In genomic region chr17:42113293-42114069, GRCh38 we compare ENCODE assay signal across 10 cellular contexts. TPM values are rescaled to one million over a fixed set of nuclear protein-coding genes. Genes with fewer than 3 reads are reported as not detected.
DNase-seq lines count a peak whose midpoint lies in the region; ATAC-seq and TF ChIP-seq lines count a peak whose summit lies in the region.
"Had no signal": no experiment of that assay in that cellular context is flagged by ENCODE, and none has a peak within 500 bp of the region (broad histone marks: within the 10 kb centered on the region; RNA-seq: fewer than 3 reads in every experiment).

No MANE protein-coding gene starts in this region.

- H3K4me3 Mint-ChIP-seq in activated T-cell treated with anti-CD3 and anti-CD28 coated beads, Interleukin-2, amount 50 U/mL, for 24 hours: no peak overlapping the region
- H3K4me3 Mint-ChIP-seq in activated T-cell treated with anti-CD3 and anti-CD28 coated beads, Interleukin-2, amount 50 U/mL, for 72 hours: no peak overlapping the region
- peak overlapping the region; percentile 85 for H3K4me3 Mint-ChIP-seq in activated naive CD8-positive, alpha-beta T cell treated with anti-CD3 and anti-CD28 coated beads, Interleukin-2, amount 50 U/mL, for 24 hours

- no peaks in the 10 kb centered on the region for H3K27me3 ChIP-seq in lower lobe of right lung (ENCODE audit: low read depth)
- H3K27me3 ChIP-seq in thyroid gland: no peaks in the 10 kb centered on the region

- no peaks in the 10 kb centered on the region for H3K9me3 Mint-ChIP-seq in activated T-cell treated with anti-CD3 and anti-CD28 coated beads, Interleukin-2, amount 50 U/mL, for 24 hours
- no peaks in the 10 kb centered on the region for H3K9me3 Mint-ChIP-seq in activated T-cell treated with anti-CD3 and anti-CD28 coated beads, Interleukin-2, amount 50 U/mL, for 72 hours
- H3K9me3 Mint-ChIP-seq in activated naive CD8-positive, alpha-beta T cell treated with anti-CD3 and anti-CD28 coated beads, Interleukin-2, amount 50 U/mL, for 24 hours: no peaks in the 10 kb centered on the region

- DNase-seq in activated T-cell treated with anti-CD3 and anti-CD28 coated beads, Interleukin-2, amount 50 U/mL, for 24 hours: no peak
- no peak for DNase-seq in activated T-cell treated with anti-CD3 and anti-CD28 coated beads, Interleukin-2, amount 50 U/mL, for 72 hours
- no peak for DNase-seq in activated naive CD8-positive, alpha-beta T cell treated with anti-CD3 and anti-CD28 coated beads, Interleukin-2, amount 50 U/mL, for 24 hours
- DNase-seq in lower lobe of right lung: no peak
- no peak for DNase-seq in thyroid gland
- no peak for DNase-seq in activated gamma-delta T cell treated with Interleukin-2 at 50 U/mL for 16 hours
- DNase-seq: NCI-H1930, SK-N-SH had no signal

- intact Hi-C loops in lower lobe of right lung (cut with DNase I) (loop anchor here (10.0 kb wide), 1 partner anchor 149 kb away; the partner anchor contains the start of gene CNP), thyroid gland (cut with DNase I) (no loop called here)

- H3K27me3 Mint-ChIP-seq in activated T-cell treated with anti-CD3 and anti-CD28 coated beads, Interleukin-2, amount 50 U/mL, for 24 hours: no peaks in the 10 kb centered on the region
- no peaks in the 10 kb centered on the region for H3K27me3 Mint-ChIP-seq in activated T-cell treated with anti-CD3 and anti-CD28 coated beads, Interleukin-2, amount 50 U/mL, for 72 hours (ENCODE audit: low read depth)
- H3K27me3 Mint-ChIP-seq in activated naive CD8-positive, alpha-beta T cell treated with anti-CD3 and anti-CD28 coated beads, Interleukin-2, amount 50 U/mL, for 24 hours: no peaks in the 10 kb centered on the region

- peak overlapping the region; percentile 91 for H3K27ac ChIP-seq in lower lobe of right lung
- peak overlapping the region in 2 of 3 donors; percentile 71 to 88 for H3K27ac ChIP-seq in thyroid gland

- peak overlapping the region; percentile 96 for H3K27ac Mint-ChIP-seq in activated T-cell treated with anti-CD3 and anti-CD28 coated beads, Interleukin-2, amount 50 U/mL, for 24 hours
- H3K27ac Mint-ChIP-seq in activated T-cell treated with anti-CD3 and anti-CD28 coated beads, Interleukin-2, amount 50 U/mL, for 72 hours: no peak overlapping the region
- no peak overlapping the region for H3K27ac Mint-ChIP-seq in activated naive CD8-positive, alpha-beta T cell treated with anti-CD3 and anti-CD28 coated beads, Interleukin-2, amount 50 U/mL, for 24 hours

- H3K36me3 ChIP-seq in lower lobe of right lung (peaks cover 32% of the 10 kb centered on the region), thyroid gland (no peaks in the 10 kb centered on the region)

- TF ChIP-seq CTCF in lower lobe of right lung (IDR thresholded peaks at IDR 0.05) (no peak), thyroid gland (IDR thresholded peaks at IDR 0.05) (no peak)

- peaks cover 43% of the 10 kb centered on the region for H3K4me1 Mint-ChIP-seq in activated T-cell treated with anti-CD3 and anti-CD28 coated beads, Interleukin-2, amount 50 U/mL, for 24 hours (ENCODE audit: low read depth)
- peaks cover 33% of the 10 kb centered on the region for H3K4me1 Mint-ChIP-seq in activated T-cell treated with anti-CD3 and anti-CD28 coated beads, Interleukin-2, amount 50 U/mL, for 72 hours (ENCODE audit: low read depth)
- peaks cover 35% of the 10 kb centered on the region for H3K4me1 Mint-ChIP-seq in activated naive CD8-positive, alpha-beta T cell treated with anti-CD3 and anti-CD28 coated beads, Interleukin-2, amount 50 U/mL, for 24 hours

- H3K36me3 Mint-ChIP-seq in activated T-cell treated with anti-CD3 and anti-CD28 coated beads, Interleukin-2, amount 50 U/mL, for 24 hours (ENCODE audit: low read depth): peaks cover 52% of the 10 kb centered on the region
- H3K36me3 Mint-ChIP-seq in activated T-cell treated with anti-CD3 and anti-CD28 coated beads, Interleukin-2, amount 50 U/mL, for 72 hours (ENCODE audit: insufficient read depth in 2 of 2): peaks cover 0 to 6% of the 10 kb centered on the region in 2 donors
- H3K36me3 Mint-ChIP-seq in activated naive CD8-positive, alpha-beta T cell treated with anti-CD3 and anti-CD28 coated beads, Interleukin-2, amount 50 U/mL, for 24 hours (ENCODE audit: low read depth): peaks cover 16% of the 10 kb centered on the region

- H3K9me3 ChIP-seq in lower lobe of right lung: no peaks in the 10 kb centered on the region
- no peaks in the 10 kb centered on the region for H3K9me3 ChIP-seq in thyroid gland
- H3K9me3 ChIP-seq: SK-N-SH had no signal

- H3K4me1 ChIP-seq in lower lobe of right lung (peaks cover 31% of the 10 kb centered on the region), thyroid gland (peaks cover 13 to 21% of the 10 kb centered on the region in 2 donors)

- no peak for ATAC-seq in activated T-cell treated with anti-CD3 and anti-CD28 coated beads, Interleukin-2, amount 50 U/mL, for 72 hours (replicated peaks in 1 of 2)
- no peak for ATAC-seq in activated naive CD8-positive, alpha-beta T cell treated with anti-CD3 and anti-CD28 coated beads, Interleukin-2, amount 50 U/mL, for 24 hours
- no peak for ATAC-seq in lower lobe of right lung
- no peak for ATAC-seq in SK-N-SH treated with all-trans-retinoic acid at 6 μM for 48 hours
- ATAC-seq in GM18502 (IDR thresholded peaks at IDR 0.05; ENCODE audit: poor library complexity, unreplicated experiment): no peak

- H3K4me3 ChIP-seq in lower lobe of right lung: no peak overlapping the region
- no peak overlapping the region for H3K4me3 ChIP-seq in thyroid gland (replicated peaks in 1 of 3)

- TF ChIP-seq POLR2A in thyroid gland (IDR thresholded peaks at IDR 0.05): no peak

- WGBS in thyroid gland, 2 donors: 89 to 92% methylated on average over 8 to 27 of the region's 28 CpGs

TF ChIP-seq in SK-N-SH treated with all-trans-retinoic acid at 6 μM for 48 hours, 23 proteins besides CTCF, POLR2A, EP300 and RAD21 (continues in another document):
- TF ChIP-seq, protein P1, sequence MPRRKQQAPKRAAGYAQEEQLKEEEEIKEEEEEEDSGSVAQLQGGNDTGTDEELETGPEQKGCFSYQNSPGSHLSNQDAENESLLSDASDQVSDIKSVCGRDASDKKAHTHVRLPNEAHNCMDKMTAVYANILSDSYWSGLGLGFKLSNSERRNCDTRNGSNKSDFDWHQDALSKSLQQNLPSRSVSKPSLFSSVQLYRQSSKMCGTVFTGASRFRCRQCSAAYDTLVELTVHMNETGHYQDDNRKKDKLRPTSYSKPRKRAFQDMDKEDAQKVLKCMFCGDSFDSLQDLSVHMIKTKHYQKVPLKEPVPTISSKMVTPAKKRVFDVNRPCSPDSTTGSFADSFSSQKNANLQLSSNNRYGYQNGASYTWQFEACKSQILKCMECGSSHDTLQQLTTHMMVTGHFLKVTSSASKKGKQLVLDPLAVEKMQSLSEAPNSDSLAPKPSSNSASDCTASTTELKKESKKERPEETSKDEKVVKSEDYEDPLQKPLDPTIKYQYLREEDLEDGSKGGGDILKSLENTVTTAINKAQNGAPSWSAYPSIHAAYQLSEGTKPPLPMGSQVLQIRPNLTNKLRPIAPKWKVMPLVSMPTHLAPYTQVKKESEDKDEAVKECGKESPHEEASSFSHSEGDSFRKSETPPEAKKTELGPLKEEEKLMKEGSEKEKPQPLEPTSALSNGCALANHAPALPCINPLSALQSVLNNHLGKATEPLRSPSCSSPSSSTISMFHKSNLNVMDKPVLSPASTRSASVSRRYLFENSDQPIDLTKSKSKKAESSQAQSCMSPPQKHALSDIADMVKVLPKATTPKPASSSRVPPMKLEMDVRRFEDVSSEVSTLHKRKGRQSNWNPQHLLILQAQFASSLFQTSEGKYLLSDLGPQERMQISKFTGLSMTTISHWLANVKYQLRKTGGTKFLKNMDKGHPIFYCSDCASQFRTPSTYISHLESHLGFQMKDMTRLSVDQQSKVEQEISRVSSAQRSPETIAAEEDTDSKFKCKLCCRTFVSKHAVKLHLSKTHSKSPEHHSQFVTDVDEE (CRISPR knock-in tag; IDR thresholded peaks at IDR 0.05): no peak
- TF ChIP-seq TCF4 (CRISPR knock-in tag; IDR thresholded peaks at IDR 0.05; ENCODE audit: borderline replicate concordance) (no peak), TOX (CRISPR knock-in tag; IDR thresholded peaks at IDR 0.05; ENCODE audit: borderline replicate concordance) (no peak), BACH2 (CRISPR knock-in tag; IDR thresholded peaks at IDR 0.05; ENCODE audit: borderline replicate concordance) (no peak), ZFP30 (CRISPR knock-in tag; IDR thresholded peaks at IDR 0.05) (no peak), ZFP3 (CRISPR knock-in tag; IDR thresholded peaks at IDR 0.05) (no peak), ESRRG (CRISPR knock-in tag; IDR thresholded peaks at IDR 0.05) (no peak), CSDC2 (CRISPR knock-in tag; IDR thresholded peaks at IDR 0.05) (no peak)
- TF ChIP-seq, protein P2, sequence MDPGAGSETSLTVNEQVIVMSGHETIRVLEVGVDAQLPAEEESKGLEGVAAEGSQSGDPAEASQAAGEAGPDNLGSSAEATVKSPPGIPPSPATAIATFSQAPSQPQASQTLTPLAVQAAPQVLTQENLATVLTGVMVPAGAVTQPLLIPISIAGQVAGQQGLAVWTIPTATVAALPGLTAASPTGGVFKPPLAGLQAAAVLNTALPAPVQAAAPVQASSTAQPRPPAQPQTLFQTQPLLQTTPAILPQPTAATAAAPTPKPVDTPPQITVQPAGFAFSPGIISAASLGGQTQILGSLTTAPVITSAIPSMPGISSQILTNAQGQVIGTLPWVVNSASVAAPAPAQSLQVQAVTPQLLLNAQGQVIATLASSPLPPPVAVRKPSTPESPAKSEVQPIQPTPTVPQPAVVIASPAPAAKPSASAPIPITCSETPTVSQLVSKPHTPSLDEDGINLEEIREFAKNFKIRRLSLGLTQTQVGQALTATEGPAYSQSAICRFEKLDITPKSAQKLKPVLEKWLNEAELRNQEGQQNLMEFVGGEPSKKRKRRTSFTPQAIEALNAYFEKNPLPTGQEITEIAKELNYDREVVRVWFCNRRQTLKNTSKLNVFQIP (CRISPR knock-in tag; IDR thresholded peaks at IDR 0.05; ENCODE audit: borderline replicate concordance, low read depth): no peak

RNA-seq across cellular contexts. Expression of gene DHX58, which starts 1.0 kb away (rescaled TPM):
- 10 to 100 TPM; 33.2 to 62.0 TPM for total RNA-seq in activated T-cell treated with anti-CD3 and anti-CD28 coated beads, Interleukin-2, amount 50 U/mL, for 72 hours
- total RNA-seq in lower lobe of right lung (40.4 TPM), thyroid gland (10 to 100 TPM in 2 of 4 donors, 1 to 10 TPM in 2; 6.4 to 12.9 (median 9.7) TPM)

RNA-seq across cellular contexts. Expression of gene KAT2A, which starts 7.7 kb away (rescaled TPM):
- total RNA-seq in activated T-cell treated with anti-CD3 and anti-CD28 coated beads, Interleukin-2, amount 50 U/mL, for 72 hours: 10 to 100 TPM; 33.3 to 41.4 TPM
- total RNA-seq in lower lobe of right lung (41.6 TPM), thyroid gland (10 to 100 TPM; 14.2 to 37.9 (median 23.3) TPM)

RNA-seq across cellular contexts. Expression of gene HSPB9, which starts 9.1 kb away (rescaled TPM):
- under 1 TPM in 1 of 2 donors, not detected in 1; 0.28 TPM for total RNA-seq in activated T-cell treated with anti-CD3 and anti-CD28 coated beads, Interleukin-2, amount 50 U/mL, for 72 hours
- total RNA-seq in lower lobe of right lung (not detected), thyroid gland (under 1 TPM in 1 of 4 donors, not detected in 3; 0.33 TPM)

RNA-seq across cellular contexts. Expression of gene ZNF385C, which starts 15.2 kb away (rescaled TPM):
- total RNA-seq in activated T-cell treated with anti-CD3 and anti-CD28 coated beads, Interleukin-2, amount 50 U/mL, for 72 hours: 1 to 10 TPM; 1.1 to 1.6 TPM
- total RNA-seq in lower lobe of right lung (1.2 TPM), thyroid gland (under 1 TPM in 2 of 4 donors, not detected in 2; 0.22 to 0.54 TPM)

RNA-seq across cellular contexts. Expression of gene RAB5C, which starts 41.3 kb away (rescaled TPM):
- 10 to 100 TPM; 35.1 to 44.1 TPM for total RNA-seq in activated T-cell treated with anti-CD3 and anti-CD28 coated beads, Interleukin-2, amount 50 U/mL, for 72 hours
- total RNA-seq in lower lobe of right lung: 153 TPM
- total RNA-seq in thyroid gland: 100 to 1,000 TPM; 116 to 208 (median 147) TPM
